In genomic region chr12:102174117-102174516, GRCh38 we compare ENCODE assay signal across 36 cellular contexts. TPM values are rescaled to one million over a fixed set of nuclear protein-coding genes. Genes with fewer than 3 reads are reported as not detected.
"Had no signal": no experiment of that assay in that cellular context is flagged by ENCODE, and none has a peak within 500 bp of the region (broad histone marks: within the 10 kb centered on the region; RNA-seq: fewer than 3 reads in every experiment).

No MANE protein-coding gene starts in this region.

- H3K9me3 Mint-ChIP-seq: activated B cell treated with CpG ODN at 0.5 μM for 24 hours; activated CD8-positive, alpha-beta T cell treated with anti-CD3 and anti-CD28 coated beads for 36 hours; activated T-cell treated with anti-CD3 and anti-CD28 coated beads, Interleukin-2, amount 50 U/mL, for 4 hours; activated T-helper 17 cell treated with anti-CD3 and anti-CD28 coated beads, Interleukin-2, amount 50 U/mL, for 72 hours; central memory CD8-positive, alpha-beta T cell; dendritic cell treated with granulocyte-macrophage colony-stimulating factor and Interleukin-4, amounts not matched to agents 40 ng/mL and 50 ng/mL, for 4 days had no signal

- H3K4me3 ChIP-seq: coronary artery, esophagus muscularis mucosa, gastroesophageal sphincter, heart right ventricle had no signal

- H3K4me1 Mint-ChIP-seq: activated B cell treated with CpG ODN at 0.5 μM for 24 hours; activated T-helper 17 cell treated with anti-CD3 and anti-CD28 coated beads, Interleukin-2, amount 50 U/mL, for 72 hours; central memory CD8-positive, alpha-beta T cell had no signal

- H3K27ac Mint-ChIP-seq: activated B cell treated with CpG ODN at 0.5 μM for 24 hours; activated CD8-positive, alpha-beta T cell treated with anti-CD3 and anti-CD28 coated beads for 36 hours; activated naive CD8-positive, alpha-beta T cell; activated T-helper 17 cell treated with anti-CD3 and anti-CD28 coated beads, Interleukin-2, amount 50 U/mL, for 72 hours; dendritic cell treated with granulocyte-macrophage colony-stimulating factor and Interleukin-4, amounts not matched to agents 40 ng/mL and 50 ng/mL, for 4 days had no signal

- FAIRE-seq: astrocyte, bronchial epithelial cell, endometrium had no signal

- H3K36me3 ChIP-seq: brain microvascular endothelial cell, esophagus muscularis mucosa, gastroesophageal sphincter, heart right ventricle had no signal

- ATAC-seq: activated CD4-positive, CD25-positive, alpha-beta regulatory T cell treated with anti-CD3 and anti-CD28 coated beads, Interleukin-2, amount 50 U/mL, for 24 hours; activated CD8-positive, alpha-beta T cell treated with anti-CD3 and anti-CD28 coated beads for 36 hours; activated T-cell treated with anti-CD3 and anti-CD28 coated beads, Interleukin-2, amount 50 U/mL, for 4 hours; activated T-helper 17 cell treated with anti-CD3 and anti-CD28 coated beads, Interleukin-2, amount 50 U/mL, for 72 hours; gastroesophageal sphincter; heart right ventricle had no signal

- H3K4me3 Mint-ChIP-seq: activated B cell treated with CpG ODN at 0.5 μM for 24 hours; activated CD8-positive, alpha-beta T cell treated with anti-CD3 and anti-CD28 coated beads for 36 hours; activated naive CD8-positive, alpha-beta T cell; activated T-cell treated with anti-CD3 and anti-CD28 coated beads, Interleukin-2, amount 50 U/mL, for 4 hours; activated T-helper 17 cell treated with anti-CD3 and anti-CD28 coated beads, Interleukin-2, amount 50 U/mL, for 72 hours; central memory CD8-positive, alpha-beta T cell; dendritic cell treated with granulocyte-macrophage colony-stimulating factor and Interleukin-4, amounts not matched to agents 40 ng/mL and 50 ng/mL, for 4 days had no signal

- H3K4me1 ChIP-seq: esophagus muscularis mucosa, gastroesophageal sphincter had no signal

- DNase-seq: activated B cell treated with CpG ODN at 0.5 μM for 24 hours; activated CD4-positive, alpha-beta T cell treated with anti-CD3 and anti-CD28 coated beads for 48 hours; activated CD4-positive, alpha-beta T cell treated with anti-CD3 and anti-CD28 coated beads, Interleukin-2, amount 50 U/mL, for 1 hour; activated CD4-positive, alpha-beta T cell treated with anti-CD3 and anti-CD28 coated beads, Interleukin-2, amount 50 U/mL, for 48 hours; activated CD8-positive, alpha-beta memory T cell treated with anti-CD3 and anti-CD28 coated beads for 24 hours; activated CD8-positive, alpha-beta T cell treated with anti-CD3 and anti-CD28 coated beads for 36 hours; activated effector memory CD4-positive, alpha-beta T cell treated with Interleukin-2 at 50 U/mL for 16 hours; activated gamma-delta T cell treated with Interleukin-2 at 50 U/mL for 16 hours; activated naive CD4-positive, alpha-beta T cell treated with anti-CD3 and anti-CD28 coated beads, Interleukin-2, amount 50 U/mL, for 16 hours; activated naive CD4-positive, alpha-beta T cell treated with Interleukin-2 at 50 U/mL for 16 hours; activated T-cell treated with anti-CD3 and anti-CD28 coated beads, Interleukin-2, amount 50 U/mL, for 4 hours; amniotic stem cell; anterior cingulate cortex; brain microvascular endothelial cell; effector CD8-positive, alpha-beta T cell; foreskin melanocyte; heart right ventricle; T-helper 2 cell; WERI-Rb-1 had no signal

- H3K27me3 ChIP-seq: brain microvascular endothelial cell, esophagus muscularis mucosa, gastroesophageal sphincter, heart right ventricle had no signal

- H3K27me3 Mint-ChIP-seq: activated B cell treated with CpG ODN at 0.5 μM for 24 hours; activated CD8-positive, alpha-beta T cell treated with anti-CD3 and anti-CD28 coated beads for 36 hours; activated naive CD8-positive, alpha-beta T cell; activated T-helper 17 cell treated with anti-CD3 and anti-CD28 coated beads, Interleukin-2, amount 50 U/mL, for 72 hours; central memory CD8-positive, alpha-beta T cell; dendritic cell treated with granulocyte-macrophage colony-stimulating factor and Interleukin-4, amounts not matched to agents 40 ng/mL and 50 ng/mL, for 4 days had no signal

- H3K9me3 ChIP-seq: esophagus muscularis mucosa, gastroesophageal sphincter, heart right ventricle had no signal

- H3K27ac ChIP-seq: brain microvascular endothelial cell, coronary artery, esophagus muscularis mucosa, gastroesophageal sphincter, heart right ventricle, WERI-Rb-1 had no signal

RNA-seq across cellular contexts. Expression of gene PMCH, which starts 23.5 kb away (rescaled TPM):
- total RNA-seq: activated B cell treated with CpG ODN at 0.5 μM for 24 hours; activated CD8-positive, alpha-beta T cell treated with anti-CD3 and anti-CD28 coated beads for 36 hours; astrocyte; bronchial epithelial cell; cardiac septum; cerebellum; epithelial cell of proximal tubule; esophagus muscularis mucosa; fibroblast of villous mesenchyme; gastroesophageal sphincter; glomerular endothelial cell; heart right ventricle had no signal
- polyA plus RNA-seq: adipose tissue, heart right ventricle had no signal
